In the genomic region with DNA sequence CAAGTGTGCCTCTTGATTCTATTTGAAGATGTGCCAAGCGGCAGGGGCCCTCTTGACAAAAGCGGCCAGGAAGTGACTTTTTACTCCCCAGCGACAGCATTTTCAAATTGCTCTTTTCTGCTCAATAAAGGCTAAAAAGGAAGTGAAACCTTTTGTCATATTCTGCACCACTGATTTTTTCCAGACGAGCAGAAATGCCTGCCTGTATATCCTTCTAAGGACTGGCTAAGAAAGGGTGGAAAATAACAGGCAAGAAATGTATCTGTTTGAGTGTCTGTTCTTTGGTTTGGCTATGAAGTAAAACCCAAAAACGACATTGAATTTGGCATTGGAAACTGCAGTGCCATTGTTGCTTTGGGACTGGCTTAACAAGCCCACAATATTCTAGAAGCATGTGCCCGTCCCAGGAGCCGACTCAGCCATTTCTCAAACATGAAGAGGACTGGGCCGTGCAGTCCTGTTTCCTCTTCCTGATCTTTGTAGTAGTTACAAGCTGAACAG, we compare ENCODE assay signal across 8 cellular contexts. TPM values are rescaled to one million over a fixed set of nuclear protein-coding genes. Genes with fewer than 3 reads are reported as not detected.
DNase-seq lines count a peak whose midpoint lies in the region; ATAC-seq and TF ChIP-seq lines count a peak whose summit lies in the region.

No MANE protein-coding gene starts in this region.

- peaks cover 43% of the 10 kb centered on the region for H3K27me3 Mint-ChIP-seq in activated T-cell treated with anti-CD3 and anti-CD28 coated beads, Interleukin-2, amount 50 U/mL, for 24 hours
- H3K27me3 Mint-ChIP-seq in T-helper 2 cell treated with Interferon-gamma antibody and Interleukin-4, amounts not matched to agents 5 μg/mL and 100 μg/mL, for 36 hours (ENCODE audit: low read depth) = no peaks in the 10 kb centered on the region
- H3K27me3 Mint-ChIP-seq in Caco-2 (ENCODE audit: insufficient read depth, unreplicated experiment) = no peaks in the 10 kb centered on the region

- peak overlapping the region; percentile 91 for H3K27ac Mint-ChIP-seq in activated T-cell treated with anti-CD3 and anti-CD28 coated beads, Interleukin-2, amount 50 U/mL, for 24 hours
- peak overlapping the region; percentile 95 for H3K27ac Mint-ChIP-seq in T-helper 2 cell treated with Interferon-gamma antibody and Interleukin-4, amounts not matched to agents 5 μg/mL and 100 μg/mL, for 36 hours
- no peak overlapping the region for H3K27ac Mint-ChIP-seq in Caco-2 (ENCODE audit: unreplicated experiment)

- POLR2A ChIA-PET in Caco-2 (lab: Charles Lee) = no interaction called here

- intact Hi-C loops in Caco-2 (cut with micrococcal nuclease; ENCODE audit: unreplicated experiment) = no loop called here

- no peaks in the 10 kb centered on the region for H3K9me3 ChIP-seq in mucosa of rectum (ENCODE audit: control insufficient read depth in 2 of 2, low read length in 2 of 2)
- no peaks in the 10 kb centered on the region for H3K9me3 ChIP-seq in Caco-2

- DNase-seq in activated T-cell treated with anti-CD3 and anti-CD28 coated beads, Interleukin-2, amount 50 U/mL, for 24 hours = no peak
- no peak for DNase-seq in activated T-cell treated with anti-CD3 and anti-CD28 coated beads, Interleukin-2, amount 50 U/mL, for 48 hours
- no peak for DNase-seq in T-helper 2 cell treated with Interferon-gamma antibody and Interleukin-4, amounts not matched to agents 5 μg/mL and 100 μg/mL, for 36 hours (ENCODE audit: low spot score)
- DNase-seq in Caco-2 (no peak), DMS114 treated with DMSO at 0.1 percent for 48 hours (lab: John Stamatoyannopoulos, UW; ENCODE audit: unreplicated experiment) (no peak), GM19238 (ENCODE audit: insufficient read length, low spot score) (no peak)

- H3K4me1 ChIP-seq in mucosa of rectum (ENCODE audit: control insufficient read depth in 2 of 2, insufficient read depth in 2 of 2, low read length in 2 of 2) = peaks cover 16 to 41% of the 10 kb centered on the region in 2 donors
- peaks cover 22% of the 10 kb centered on the region for H3K4me1 ChIP-seq in Caco-2

- H3K9ac ChIP-seq in mucosa of rectum (ENCODE audit: low read depth in 1 of 2, low read length in 2 of 2) = no peak overlapping the region

- H3K4me1 Mint-ChIP-seq in activated T-cell treated with anti-CD3 and anti-CD28 coated beads, Interleukin-2, amount 50 U/mL, for 24 hours (ENCODE audit: low read depth) = peaks cover 82% of the 10 kb centered on the region
- H3K4me1 Mint-ChIP-seq in T-helper 2 cell treated with Interferon-gamma antibody and Interleukin-4, amounts not matched to agents 5 μg/mL and 100 μg/mL, for 36 hours (ENCODE audit: low read depth) = peaks cover 54% of the 10 kb centered on the region
- H3K4me1 Mint-ChIP-seq in Caco-2 (ENCODE audit: low read depth, unreplicated experiment) = peaks cover 10% of the 10 kb centered on the region

- ATAC-seq in HG03097 (IDR thresholded peaks at IDR 0.05; ENCODE audit: low FRiP score, unreplicated experiment) = peak; percentile 42

- CTCF ChIA-PET in Caco-2 (lab: Charles Lee) = no interaction called here

- H3K36me3 ChIP-seq in mucosa of rectum (ENCODE audit: control insufficient read depth in 2 of 2, insufficient read depth in 2 of 2, low read length in 2 of 2) = no peaks in the 10 kb centered on the region
- H3K36me3 ChIP-seq in Caco-2 (ENCODE audit: control insufficient read depth, insufficient read depth, low read length) = no peaks in the 10 kb centered on the region

- H3K4me3 ChIP-seq in mucosa of rectum (ENCODE audit: low read length in 2 of 2) (no peak overlapping the region), Caco-2 (ENCODE audit: low read depth, low read length) (no peak overlapping the region)

- H3K9me3 Mint-ChIP-seq in activated T-cell treated with anti-CD3 and anti-CD28 coated beads, Interleukin-2, amount 50 U/mL, for 24 hours = no peaks in the 10 kb centered on the region
- H3K9me3 Mint-ChIP-seq in T-helper 2 cell treated with Interferon-gamma antibody and Interleukin-4, amounts not matched to agents 5 μg/mL and 100 μg/mL, for 36 hours = no peaks in the 10 kb centered on the region
- no peaks in the 10 kb centered on the region for H3K9me3 Mint-ChIP-seq in Caco-2 (ENCODE audit: unreplicated experiment)

- no peaks in the 10 kb centered on the region for H3K27me3 ChIP-seq in mucosa of rectum (ENCODE audit: control insufficient read depth in 2 of 2, insufficient read depth in 2 of 2, low read length in 2 of 2)
- H3K27me3 ChIP-seq in Caco-2 (replicated peaks; ENCODE audit: control insufficient read depth, insufficient read depth, low read length) = no peaks in the 10 kb centered on the region

- no TSS peak for BruUV-seq in Caco-2 (replicated peaks; lab: Mats Ljungman, UMichigan)

- peak overlapping the region; percentile 69 for H3K4me3 Mint-ChIP-seq in activated T-cell treated with anti-CD3 and anti-CD28 coated beads, Interleukin-2, amount 50 U/mL, for 24 hours
- peak overlapping the region; percentile 72 for H3K4me3 Mint-ChIP-seq in T-helper 2 cell treated with Interferon-gamma antibody and Interleukin-4, amounts not matched to agents 5 μg/mL and 100 μg/mL, for 36 hours
- H3K4me3 Mint-ChIP-seq in Caco-2 (ENCODE audit: unreplicated experiment) = no peak overlapping the region

- peak overlapping the region; percentile 59 to 60 for H3K27ac ChIP-seq in mucosa of rectum (ENCODE audit: low read depth in 2 of 2, low read length in 2 of 2)

- TF ChIP-seq CTCF in Caco-2 (IDR thresholded peaks at IDR 0.05; ENCODE audit: insufficient read depth in 1 of 2, low read depth in 1 of 2, low read length in 1 of 2, severe bottlenecking in 1 of 2, unreplicated experiment in 1 of 2) = no peak

- H3K36me3 Mint-ChIP-seq in activated T-cell treated with anti-CD3 and anti-CD28 coated beads, Interleukin-2, amount 50 U/mL, for 24 hours (ENCODE audit: low read depth) = no peaks in the 10 kb centered on the region
- peaks cover 4% of the 10 kb centered on the region for H3K36me3 Mint-ChIP-seq in T-helper 2 cell treated with Interferon-gamma antibody and Interleukin-4, amounts not matched to agents 5 μg/mL and 100 μg/mL, for 36 hours (ENCODE audit: low read depth)
- no peaks in the 10 kb centered on the region for H3K36me3 Mint-ChIP-seq in Caco-2 (ENCODE audit: insufficient read depth, unreplicated experiment)

RNA-seq across cellular contexts. Expression of gene TMSB4X, which starts 25.5 kb away (rescaled TPM):
- 1,007 and 1,095 TPM in 2 replicates for total RNA-seq in Caco-2 (2022)

RNA-seq across cellular contexts. Expression of gene FAM9C, which starts 44.1 kb away (rescaled TPM):
- total RNA-seq in Caco-2 (2022) = not detected in 2 replicates
